8 cellular contexts compared by ENCODE assay signal in the genomic region with DNA sequence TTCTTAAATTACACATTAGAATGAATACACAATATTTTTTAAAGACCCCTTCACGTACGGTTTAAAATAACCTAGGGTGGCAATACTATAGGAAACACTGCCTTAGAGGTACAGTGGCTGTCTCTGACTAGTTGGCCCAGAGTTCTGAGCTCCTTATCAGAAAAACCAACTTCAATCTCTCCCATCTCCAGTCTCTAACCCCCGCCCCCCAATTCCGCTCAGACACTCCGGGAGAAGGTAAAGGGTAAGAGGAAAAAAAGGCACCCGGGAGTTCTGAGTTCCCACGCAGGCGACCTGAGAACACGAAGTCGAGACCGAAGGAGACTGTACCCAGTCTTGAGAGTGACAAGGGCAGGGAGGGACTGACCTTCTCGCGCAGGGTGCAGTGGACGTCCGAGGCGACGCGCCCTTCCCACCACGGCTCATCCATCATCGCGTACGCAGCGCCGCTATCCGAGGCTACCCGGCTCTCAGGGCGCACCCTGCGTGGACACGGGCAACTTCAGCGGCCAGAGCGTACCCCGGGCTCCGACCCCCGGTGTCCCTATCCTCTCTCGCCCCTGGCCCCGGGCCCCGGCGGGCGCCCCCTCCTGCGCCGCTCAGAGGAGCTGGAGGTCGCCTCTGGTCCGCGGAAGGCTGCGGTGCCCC. TPM values are rescaled to one million over a fixed set of nuclear protein-coding genes. Genes with fewer than 3 reads are reported as not detected.
DNase-seq lines count a peak whose midpoint lies in the region; ATAC-seq and TF ChIP-seq lines count a peak whose summit lies in the region.

No MANE protein-coding gene starts in this region.

- peaks cover 7 to 14% (median 10%) of the 10 kb centered on the region in 3 donors for H3K4me1 Mint-ChIP-seq in T-cell

- no peaks in the 10 kb centered on the region for H3K36me3 Mint-ChIP-seq in T-cell

- peak overlapping the region; percentile 31 to 62 (median 42) for H3K4me3 Mint-ChIP-seq in T-cell

- no peak overlapping the region for H3K27ac Mint-ChIP-seq in T-cell

- H3K4me3 ChIP-seq in ACC112 (ENCODE audit: low read depth, low read length) (peak overlapping the region; percentile 78), heart right ventricle (peak overlapping the region; percentile 58 to 96 (median 82)), sigmoid colon (peak overlapping the region; percentile 33 to 59 (median 52))

- H3K27ac ChIP-seq in ACC112 (ENCODE audit: low read depth, low read length) (no peak overlapping the region), heart right ventricle (peak overlapping the region in 9 of 10 donors; percentile 76 to 92 (median 87)), sigmoid colon (peak overlapping the region in 2 of 4 donors; percentile 34 to 47)

- H3K27me3 ChIP-seq in ACC112 (ENCODE audit: insufficient read depth, low read length) (peaks cover 37% of the 10 kb centered on the region), heart right ventricle (peaks cover 0 to 45% (median 0%) of the 10 kb centered on the region in 7 donors), sigmoid colon (peaks cover 14 to 44% (median 19%) of the 10 kb centered on the region in 3 donors)

- ATAC-seq in T-cell (replicated peaks in 1 of 4) (no peak), heart right ventricle (peak; percentile 74 to 93 (median 82))

- TF ChIP-seq CTCF in GM20000 (IDR thresholded peaks at IDR 0.05; ENCODE audit: extremely low read depth, missing control alignments) (no peak), heart right ventricle (IDR thresholded peaks at IDR 0.05) (no peak), sigmoid colon (IDR thresholded peaks at IDR 0.05) (no peak)

- WGBS in heart right ventricle, 2 donors: 4 to 5% methylated on average over 45 of the region's 45 CpGs
- WGBS in sigmoid colon, 2 donors: 6% methylated on average over 45 of the region's 45 CpGs

- H3K9me3 Mint-ChIP-seq in T-cell: no peaks in the 10 kb centered on the region

- H2AFZ ChIP-seq in ACC112 (ENCODE audit: low read length, unreplicated experiment): peak overlapping the region; percentile 68

- intact Hi-C loops in heart right ventricle (cut with DNase I) (loop anchor here in 4 of 10 donors (5.0 to 10.0 kb wide), 2 partner anchors 44 to 47 kb away; no protein-coding TSS in a partner anchor), sigmoid colon (cut with DNase I) (no loop called here)

- CTCF ChIA-PET in T-cell (lab: Charles Lee): interaction anchor here in 1 of 2 donors (0.5 kb wide), 1 partner anchor 85 kb away, joined by 3 read pairs; no protein-coding TSS in a partner anchor

- peaks cover 54 to 57% of the 10 kb centered on the region in 2 donors for H3K27me3 Mint-ChIP-seq in T-cell

- no peaks in the 10 kb centered on the region for H3K9me3 ChIP-seq in heart right ventricle
- no peaks in the 10 kb centered on the region for H3K9me3 ChIP-seq in sigmoid colon

- TF ChIP-seq POLR2A in sigmoid colon (IDR thresholded peaks at IDR 0.05): no peak

- TF ChIP-seq EP300 in sigmoid colon (IDR thresholded peaks at IDR 0.05): no peak

- no peaks in the 10 kb centered on the region for H3K36me3 ChIP-seq in ACC112 (ENCODE audit: insufficient read depth, low read length)
- H3K36me3 ChIP-seq in heart right ventricle: peaks cover 0 to 21% (median 0%) of the 10 kb centered on the region in 9 donors
- no peaks in the 10 kb centered on the region for H3K36me3 ChIP-seq in sigmoid colon

- H3K4me1 ChIP-seq in ACC112 (ENCODE audit: control insufficient read depth, insufficient read depth, low read length, unreplicated experiment): peaks cover 6% of the 10 kb centered on the region
- H3K4me1 ChIP-seq in heart right ventricle: peaks cover 0 to 33% (median 12%) of the 10 kb centered on the region in 9 donors
- H3K4me1 ChIP-seq in sigmoid colon: peaks cover 0 to 19% (median 11%) of the 10 kb centered on the region in 4 donors

- POLR2A ChIA-PET in T-cell (lab: Charles Lee): no interaction called here

- peak; percentile 27 for DNase-seq in GM20000 (ENCODE audit: low spot score)
- no peak for DNase-seq in T-cell
- DNase-seq in heart right ventricle: peak; percentile 31 to 54
- DNase-seq in sigmoid colon: no peak
- DNase-seq in CD1c-positive myeloid dendritic cell (ENCODE audit: extremely low spot score): no peak
- DNase-seq in SKM-1 treated with dmso at 0.1 percent for 144 hours (lab: John Stamatoyannopoulos, UW; ENCODE audit: unreplicated experiment): no peak
- no peak for DNase-seq in HUDEP-2 (lab: John Stamatoyannopoulos, UW; ENCODE audit: unreplicated experiment in 76 of 76)

- no peaks in the 10 kb centered on the region for H3K79me2 ChIP-seq in ACC112 (ENCODE audit: control insufficient read depth, insufficient read depth, low read length, unreplicated experiment)

RNA-seq across cellular contexts. Expression of a gene that starts 0.7 kb away (rescaled TPM):
- total RNA-seq in T-cell (under 1 TPM in 3 of 5 donors, not detected in 2; 0.33 to 0.41 (median 0.35) TPM), heart right ventricle (10 to 100 TPM in 3 of 10 donors, 1 to 10 TPM in 7; 4.5 to 20.8 (median 7.0) TPM), sigmoid colon (1 to 10 TPM in 2 of 4 donors, under 1 TPM in 2; 0.16 to 5.3 (median 1.4) TPM)
- polyA plus RNA-seq in heart right ventricle (1 to 10 TPM; 2.9 to 5.1 TPM), sigmoid colon (10 to 100 TPM in 2 of 3 donors, 1 to 10 TPM in 1; 4.7 to 18.7 (median 10.8) TPM)

RNA-seq across cellular contexts. Expression of a gene that starts 58.8 kb away (rescaled TPM):
- total RNA-seq in T-cell: not detected
- total RNA-seq in heart right ventricle: 1 to 10 TPM in 6 of 10 donors, under 1 TPM in 4; 0.40 to 1.6 (median 1.1) TPM
- 1 to 10 TPM in 1 of 2 donors, under 1 TPM in 1; 0.97 to 1.5 TPM for polyA plus RNA-seq in heart right ventricle
- 1 to 10 TPM in 3 of 4 donors, under 1 TPM in 1; 0.95 to 2.5 (median 1.5) TPM for total RNA-seq in sigmoid colon
- polyA plus RNA-seq in sigmoid colon: under 1 TPM in 1 of 3 donors, not detected in 2; 0.85 TPM

Comparison
In these comparisons a context has a peak if more than half of its experiments do, and no peak if none do; other contexts are left out.
1. DNase-seq: peak in GM20000 (single experiment) and heart right ventricle (2 of 2); none in T-cell (0 of 34), sigmoid colon (single experiment), CD1c-positive myeloid dendritic cell (single experiment), SKM-1 treated with dmso at 0.1 percent for 144 hours (single experiment) and HUDEP-2 (0 of 76).
2. ATAC-seq: peak in heart right ventricle (8 of 8); none in T-cell (0 of 4).
3. Peak in every context shown above with its lines, with median percentiles within 50 percentile points of each other: H3K4me3 ChIP-seq.